Comparison of ENCODE assay signal across 21 cellular contexts in the genomic region with DNA sequence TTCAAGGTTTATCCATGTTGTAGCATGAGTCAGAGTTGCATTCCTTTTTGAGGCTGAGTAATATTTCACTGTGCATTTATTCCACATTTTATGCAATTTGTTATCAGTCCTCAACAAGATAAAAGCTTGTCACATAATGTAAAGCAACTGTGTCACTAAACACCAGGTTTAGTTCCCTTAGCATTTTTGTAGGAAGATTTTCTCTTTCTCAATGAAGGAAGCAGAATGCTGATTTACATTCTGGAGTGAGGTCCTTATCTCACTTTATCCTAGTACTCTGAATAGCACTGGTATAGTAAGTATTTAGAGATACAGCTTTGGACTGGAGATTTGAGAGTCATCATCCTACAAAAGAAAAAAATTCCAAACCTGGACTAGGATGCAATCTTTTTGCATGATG. TPM values are rescaled to one million over a fixed set of nuclear protein-coding genes. Genes with fewer than 3 reads are reported as not detected.
A peak's percentile ranks its signal among the peaks of the same experiment; 100 is the strongest.
DNase-seq lines count a peak whose midpoint lies in the region; ATAC-seq, FAIRE-seq and TF ChIP-seq lines count a peak whose summit lies in the region.
"Had no signal": no experiment of that assay in that cellular context is flagged by ENCODE, and none has a peak within 500 bp of the region (broad histone marks: within the 10 kb centered on the region; RNA-seq: fewer than 3 reads in every experiment).

No MANE protein-coding gene starts in this region.

- H2BK120ac ChIP-seq in IMR-90 (ENCODE audit: low read depth, low read length) = no peak overlapping the region

- no peak overlapping the region for H3K18ac ChIP-seq in IMR-90 (ENCODE audit: low read depth, low read length)

- dilution Hi-C loops in IMR-90 (cut with HindIII; ENCODE audit: low sequenced_read_pairs, unreplicated experiment) = no loop called here

- H3K36me3 Mint-ChIP-seq in immature natural killer cell = no peaks in the 10 kb centered on the region
- H3K36me3 Mint-ChIP-seq: IgD-negative memory B cell had no signal

- H3K4me3 ChIP-seq in IMR-90 (ENCODE audit: insufficient read depth, low read depth, low read length) (no peak overlapping the region), bronchial epithelial cell (ENCODE audit: low read depth, low read length) (no peak overlapping the region), gastroesophageal sphincter (no peak overlapping the region)
- H3K4me3 ChIP-seq: A549, HAP-1 had no signal

- in situ Hi-C loops in IMR-90 (cut with MboI; ENCODE audit: low sequenced_read_pairs) = no loop called here

- no peak for FAIRE-seq in bronchial epithelial cell (lab: Jason Lieb, UNC)
- FAIRE-seq: A549, D721Med, G401.6, GM12891, GM19239 had no signal

- H4K5ac ChIP-seq in IMR-90 (ENCODE audit: low read depth, low read length) = no peak overlapping the region

- H3K36me3 ChIP-seq in IMR-90 (ENCODE audit: control insufficient read depth, insufficient read depth, low read length) (no peaks in the 10 kb centered on the region), bronchial epithelial cell (ENCODE audit: control insufficient read depth, insufficient read depth, low read length) (no peaks in the 10 kb centered on the region), gastroesophageal sphincter (no peaks in the 10 kb centered on the region)
- H3K36me3 ChIP-seq: HAP-1 had no signal

- DNase-seq in EH (ENCODE audit: low read depth) (peak; percentile 2), IMR-90 (peak; percentile 8), bronchial epithelial cell (ENCODE audit: low read depth) (peak; percentile 21), iris pigment epithelial cell (ENCODE audit: low read depth) (peak; percentile 14), immature natural killer cell (no peak), NCI-H2107 treated with DMSO at 0.1 percent for 48 hours (lab: John Stamatoyannopoulos, UW; ENCODE audit: unreplicated experiment) (no peak), T-helper 9 cell (no peak)
- DNase-seq: AML-193; Caco-2; CD4-positive, alpha-beta T cell; DMS79 had no signal

- H2AK5ac ChIP-seq in IMR-90 (ENCODE audit: low read depth, low read length) = no peak overlapping the region

- H3K79me1 ChIP-seq in IMR-90 (ENCODE audit: low read depth in 1 of 2, low read length in 2 of 2) = no peaks in the 10 kb centered on the region

- no peak overlapping the region for H4K91ac ChIP-seq in IMR-90 (ENCODE audit: insufficient read depth, low read depth, low read length)

- H3K4ac ChIP-seq in IMR-90 (ENCODE audit: low read depth, low read length) = no peak overlapping the region

- H3K27ac ChIP-seq in IMR-90 (ENCODE audit: insufficient read depth, low read length) = no peak overlapping the region
- no peak overlapping the region for H3K27ac ChIP-seq in gastroesophageal sphincter
- H3K27ac ChIP-seq: 22Rv1, A549, C4-2B had no signal

- no peak overlapping the region for H2BK20ac ChIP-seq in IMR-90 (ENCODE audit: low read depth, low read length)

- H3K4me3 Mint-ChIP-seq in immature natural killer cell = no peak overlapping the region
- H3K4me3 Mint-ChIP-seq: CD4-positive, alpha-beta T cell; IgD-negative memory B cell had no signal

- H4K8ac ChIP-seq in IMR-90 (ENCODE audit: low read depth in 2 of 2, low read length in 2 of 2) = no peak overlapping the region

- CTCF ChIA-PET in IMR-90 (lab: Yijun Ruan, JAX) = interaction anchor here (0.6 kb wide), 1 partner anchor 13 kb away, joined by 3 read pairs; no protein-coding TSS in a partner anchor

- no peak overlapping the region for H3K4me2 ChIP-seq in IMR-90 (ENCODE audit: low read depth, low read length)
- H3K4me2 ChIP-seq: A549 had no signal

- H4K20me1 ChIP-seq in IMR-90 (ENCODE audit: insufficient read depth, low read length) = no peaks in the 10 kb centered on the region

- no peak overlapping the region for H3K23ac ChIP-seq in IMR-90 (ENCODE audit: low read depth, low read length)

- no peak overlapping the region for H3K14ac ChIP-seq in IMR-90 (replicated peaks; ENCODE audit: low read depth, low read length)

- peaks cover 6% of the 10 kb centered on the region; the same call in 1 of the 2 replicates for H3K27me3 ChIP-seq in IMR-90 (ENCODE audit: control insufficient read depth, insufficient read depth, low read length)
- no peaks in the 10 kb centered on the region for H3K27me3 ChIP-seq in bronchial epithelial cell (ENCODE audit: control insufficient read depth, insufficient read depth, low read length)
- H3K27me3 ChIP-seq in gastroesophageal sphincter = no peaks in the 10 kb centered on the region

- no peak for TF ChIP-seq CTCF in IMR-90 (conservative IDR thresholded peaks at IDR 0.05; ENCODE audit: low read depth, low read length)
- TF ChIP-seq CTCF in bronchial epithelial cell (IDR thresholded peaks at IDR 0.05; ENCODE audit: insufficient read depth, low read length, severe bottlenecking) = no peak
- no peak for TF ChIP-seq CTCF in gastroesophageal sphincter (IDR thresholded peaks at IDR 0.05)

- ATAC-seq in IMR-90 (ENCODE audit: low read depth) (no peak), gastroesophageal sphincter (no peak)
- ATAC-seq: A549 had no signal

- H3K27ac Mint-ChIP-seq in immature natural killer cell = no peak overlapping the region
- H3K27ac Mint-ChIP-seq: CD4-positive, alpha-beta T cell; IgD-negative memory B cell had no signal

- H2BK15ac ChIP-seq in IMR-90 (ENCODE audit: low read depth, low read length) = no peak overlapping the region

- H3K27me3 Mint-ChIP-seq in immature natural killer cell (ENCODE audit: low read depth in 3 of 3) = peaks cover 0 to 6% (median 1%) of the 10 kb centered on the region in 3 donors
- H3K27me3 Mint-ChIP-seq: CD4-positive, alpha-beta T cell had no signal

- no peaks in the 10 kb centered on the region for H3K9me3 Mint-ChIP-seq in immature natural killer cell
- H3K9me3 Mint-ChIP-seq: CD4-positive, alpha-beta T cell; IgD-negative memory B cell had no signal

- POLR2A ChIA-PET in IMR-90 (lab: Charles Lee; ENCODE audit: unreplicated experiment) = no interaction called here

- BruUV-seq in IMR-90 (replicated peaks; lab: Mats Ljungman, UMichigan) = no TSS peak

- H2BK5ac ChIP-seq in IMR-90 (ENCODE audit: low read depth, low read length, poor library complexity, severe bottlenecking) = no peak overlapping the region

- intact Hi-C loops in IMR-90 (cut with micrococcal nuclease) = no loop called here

- H3K4me1 ChIP-seq in IMR-90 (ENCODE audit: control insufficient read depth, insufficient read depth, low read length) (no peaks in the 10 kb centered on the region), gastroesophageal sphincter (no peaks in the 10 kb centered on the region)
- H3K4me1 ChIP-seq: A549, Caco-2, HAP-1 had no signal

- H3K56ac ChIP-seq in IMR-90 (ENCODE audit: extremely low read depth, insufficient read depth, low read length) = no peak overlapping the region

- TF ChIP-seq POLR2A in IMR-90 (IDR thresholded peaks at IDR 0.05; ENCODE audit: low read depth, low read length) = no peak
- no peak for TF ChIP-seq POLR2A in gastroesophageal sphincter (IDR thresholded peaks at IDR 0.05)

- TF ChIP-seq RAD21 in IMR-90 (IDR thresholded peaks at IDR 0.05; ENCODE audit: low read length) = no peak

- H3K9me1 ChIP-seq in IMR-90 (ENCODE audit: insufficient read depth, low read length) = no peaks in the 10 kb centered on the region

- no peak overlapping the region for H2AFZ ChIP-seq in IMR-90 (replicated peaks; ENCODE audit: low read length, poor library complexity)

- no peak overlapping the region for H2AK9ac ChIP-seq in IMR-90 (replicated peaks; ENCODE audit: low read depth, low read length, poor library complexity)

- no peak for TF ChIP-seq EP300 in gastroesophageal sphincter (IDR thresholded peaks at IDR 0.05)

- no peaks in the 10 kb centered on the region for H3K4me1 Mint-ChIP-seq in immature natural killer cell
- H3K4me1 Mint-ChIP-seq: IgD-negative memory B cell had no signal

- H3K9me3 ChIP-seq in IMR-90 (ENCODE audit: control insufficient read depth, insufficient read depth, low read length) = no peaks in the 10 kb centered on the region
- H3K9me3 ChIP-seq in gastroesophageal sphincter = no peaks in the 10 kb centered on the region
- H3K9me3 ChIP-seq: A549, Caco-2, HAP-1 had no signal

- no peak overlapping the region for H3K9ac ChIP-seq in IMR-90 (ENCODE audit: low read depth, low read length)

TF ChIP-seq in IMR-90, 13 proteins besides CTCF, POLR2A, EP300 and RAD21:
- no peak for TF ChIP-seq RCOR1 (IDR thresholded peaks at IDR 0.05; ENCODE audit: insufficient replicate concordance, low read length)
- TF ChIP-seq RFX5 (IDR thresholded peaks at IDR 0.05; ENCODE audit: low read depth, low read length) = no peak
- TF ChIP-seq MAFK (IDR thresholded peaks at IDR 0.05; ENCODE audit: low read depth, low read length) = no peak

RNA-seq across cellular contexts. Expression of gene EXD2, which starts 9.8 kb away (rescaled TPM):
- total RNA-seq in IMR-90 (2012; rRNA removed) (12.8 and 13.3 TPM in 2 replicates), bronchial epithelial cell (15.5 and 18.3 TPM in 2 replicates), gastroesophageal sphincter (10 to 100 TPM; 16.7 to 37.1 (median 25.8) TPM)
- polyA plus RNA-seq in IMR-90 (2012; rRNA removed) (9.0 and 11.0 TPM in 2 replicates), immature natural killer cell (1 to 10 TPM; 2.2 to 4.8 (median 3.5) TPM)
- 4.3 and 5.3 TPM in 2 replicates for polyA plus RNA-seq in IMR-90 (2012; cell fraction: cytosol; rRNA removed)
- 4.1 and 11.0 TPM in 2 replicates for polyA plus RNA-seq in IMR-90 (2012; cell fraction: nucleus; rRNA removed; ENCODE audit: low replicate concordance)

RNA-seq across cellular contexts. Expression of gene DCAF5, which starts 28.6 kb away (rescaled TPM):
- 12.2 and 17.6 TPM in 2 replicates for total RNA-seq in IMR-90 (2012; rRNA removed)
- polyA plus RNA-seq in IMR-90 (2012; rRNA removed) = 29.9 and 30.4 TPM in 2 replicates
- polyA plus RNA-seq in IMR-90 (2012; cell fraction: cytosol; rRNA removed) = 21.1 and 22.7 TPM in 2 replicates
- polyA plus RNA-seq in IMR-90 (2012; cell fraction: nucleus; rRNA removed; ENCODE audit: low replicate concordance) = 90.6 and 91.2 TPM in 2 replicates
- total RNA-seq in bronchial epithelial cell = 11.1 and 14.1 TPM in 2 replicates
- 100 to 1,000 TPM in 1 of 3 donors, 10 to 100 TPM in 2; 68.7 to 121 (median 71.6) TPM for polyA plus RNA-seq in immature natural killer cell
- total RNA-seq in gastroesophageal sphincter = 10 to 100 TPM; 31.0 to 63.6 (median 36.9) TPM

Comparison
In these comparisons a context has a peak if more than half of its experiments do, and no peak if none do; other contexts are left out.
1. DNase-seq: peak in EH (single experiment), IMR-90 (single experiment), bronchial epithelial cell (single experiment) and iris pigment epithelial cell (single experiment); none in immature natural killer cell (0 of 3), NCI-H2107 treated with DMSO at 0.1 percent for 48 hours (single experiment) and T-helper 9 cell (single experiment).